9 cellular contexts compared by ENCODE assay signal in genomic region chr11:69080361-69080973, GRCh38. TPM values are rescaled to one million over a fixed set of nuclear protein-coding genes. Genes with fewer than 3 reads are reported as not detected.
DNase-seq lines count a peak whose midpoint lies in the region; ATAC-seq and TF ChIP-seq lines count a peak whose summit lies in the region.
"Had no signal": no experiment of that assay in that cellular context is flagged by ENCODE, and none has a peak within 500 bp of the region (broad histone marks: within the 10 kb centered on the region; RNA-seq: fewer than 3 reads in every experiment).

No MANE protein-coding gene starts in this region.

- H3K9me1 ChIP-seq in IMR-90 (ENCODE audit: insufficient read depth, low read length) = peaks cover 13% of the 10 kb centered on the region

- no peaks in the 10 kb centered on the region for H3K9me3 Mint-ChIP-seq in CD4-positive, alpha-beta memory T cell
- no peaks in the 10 kb centered on the region for H3K9me3 Mint-ChIP-seq in activated naive CD8-positive, alpha-beta T cell treated with anti-CD3 and anti-CD28 coated beads for 36 hours
- no peaks in the 10 kb centered on the region for H3K9me3 Mint-ChIP-seq in naive thymus-derived CD4-positive, alpha-beta T cell

- H2BK15ac ChIP-seq in IMR-90 (ENCODE audit: low read depth, low read length) = no peak overlapping the region; the same call in 2 of the 3 replicates

- peak overlapping the region in 4 of 8 donors; percentile 23 to 54 (median 48) for H3K4me3 Mint-ChIP-seq in CD4-positive, alpha-beta memory T cell
- H3K4me3 Mint-ChIP-seq in activated naive CD8-positive, alpha-beta T cell treated with anti-CD3 and anti-CD28 coated beads for 36 hours = no peak overlapping the region
- peak overlapping the region in 6 of 10 donors; percentile 6 to 57 (median 44) for H3K4me3 Mint-ChIP-seq in naive thymus-derived CD4-positive, alpha-beta T cell

- no peak for TF ChIP-seq RAD21 in IMR-90 (IDR thresholded peaks at IDR 0.05; ENCODE audit: low read length)

- no peaks in the 10 kb centered on the region for H3K27me3 Mint-ChIP-seq in CD4-positive, alpha-beta memory T cell
- H3K27me3 Mint-ChIP-seq in activated naive CD8-positive, alpha-beta T cell treated with anti-CD3 and anti-CD28 coated beads for 36 hours = no peaks in the 10 kb centered on the region
- no peaks in the 10 kb centered on the region for H3K27me3 Mint-ChIP-seq in naive thymus-derived CD4-positive, alpha-beta T cell

- no peak overlapping the region; the same call in 1 of the 2 replicates for H2BK20ac ChIP-seq in IMR-90 (ENCODE audit: low read depth, low read length)

- TF ChIP-seq CTCF in IMR-90 (conservative IDR thresholded peaks at IDR 0.05; ENCODE audit: low read depth, low read length) = no peak

- H3K4me1 ChIP-seq in CD4-positive, alpha-beta memory T cell (ENCODE audit: insufficient read depth, low read length) = peaks cover 22% of the 10 kb centered on the region
- peaks cover 16% of the 10 kb centered on the region for H3K4me1 ChIP-seq in IMR-90 (ENCODE audit: control insufficient read depth, insufficient read depth, low read length)
- H3K4me1 ChIP-seq in naive thymus-derived CD4-positive, alpha-beta T cell (ENCODE audit: control insufficient read depth in 2 of 2, insufficient read depth in 2 of 2, low read length in 2 of 2) = peaks cover 14% of the 10 kb centered on the region in 2 donors

- peaks cover 11 to 35% (median 24%) of the 10 kb centered on the region in 4 donors for H3K4me1 Mint-ChIP-seq in CD4-positive, alpha-beta memory T cell
- H3K4me1 Mint-ChIP-seq in activated naive CD8-positive, alpha-beta T cell treated with anti-CD3 and anti-CD28 coated beads for 36 hours = peaks cover 13% of the 10 kb centered on the region
- peaks cover 9 to 29% (median 23%) of the 10 kb centered on the region in 7 donors for H3K4me1 Mint-ChIP-seq in naive thymus-derived CD4-positive, alpha-beta T cell

- H3K27ac Mint-ChIP-seq in CD4-positive, alpha-beta memory T cell = peak overlapping the region; percentile 60 to 93 (median 85)
- peak overlapping the region; percentile 78 for H3K27ac Mint-ChIP-seq in activated naive CD8-positive, alpha-beta T cell treated with anti-CD3 and anti-CD28 coated beads for 36 hours
- peak overlapping the region; percentile 11 to 87 (median 76) for H3K27ac Mint-ChIP-seq in naive thymus-derived CD4-positive, alpha-beta T cell

- no peak overlapping the region for H3K9ac ChIP-seq in IMR-90 (ENCODE audit: low read depth, low read length)

- peak overlapping the region in 1 of 2 experiments; percentile 35; a peak in 2 of 4 replicates for H4K8ac ChIP-seq in IMR-90 (ENCODE audit: low read depth in 2 of 2, low read length in 2 of 2)

- intact Hi-C loops in CD4-positive, alpha-beta memory T cell (cut with micrococcal nuclease) = no loop called here
- intact Hi-C loops in IMR-90 (cut with micrococcal nuclease) = loop anchor here (10.0 kb wide), 1 partner anchor 466 kb away; no protein-coding TSS in a partner anchor
- intact Hi-C loops in naive thymus-derived CD4-positive, alpha-beta T cell (cut with micrococcal nuclease) = no loop called here

- H3K4me3 ChIP-seq in CD4-positive, alpha-beta memory T cell (ENCODE audit: low read length in 2 of 2) = no peak overlapping the region
- H3K4me3 ChIP-seq in IMR-90 (ENCODE audit: insufficient read depth, low read depth, low read length) = no peak overlapping the region
- H3K4me3 ChIP-seq in naive thymus-derived CD4-positive, alpha-beta T cell (ENCODE audit: low read length) = no peak overlapping the region

- H3K14ac ChIP-seq in IMR-90 (replicated peaks; ENCODE audit: low read depth, low read length) = 0 out of 2 replicates have a peak overlapping the region, but pooled peaks have one; percentile 65

- peak overlapping the region; percentile 41; the same call in 1 of the 2 replicates for H2BK120ac ChIP-seq in IMR-90 (ENCODE audit: low read depth, low read length)

- H3K36me3 Mint-ChIP-seq in CD4-positive, alpha-beta memory T cell = peaks cover 6 to 28% of the 10 kb centered on the region in 2 donors
- H3K36me3 Mint-ChIP-seq in activated naive CD8-positive, alpha-beta T cell treated with anti-CD3 and anti-CD28 coated beads for 36 hours = peaks cover 4% of the 10 kb centered on the region
- peaks cover 0 to 18% (median 5%) of the 10 kb centered on the region in 5 donors for H3K36me3 Mint-ChIP-seq in naive thymus-derived CD4-positive, alpha-beta T cell

- no peaks in the 10 kb centered on the region for H3K9me3 ChIP-seq in CD4-positive, alpha-beta memory T cell (ENCODE audit: control insufficient read depth in 1 of 2, low read length in 2 of 2)
- no peaks in the 10 kb centered on the region for H3K9me3 ChIP-seq in IMR-90 (ENCODE audit: control insufficient read depth, insufficient read depth, low read length)
- no peaks in the 10 kb centered on the region for H3K9me3 ChIP-seq in naive thymus-derived CD4-positive, alpha-beta T cell (ENCODE audit: control insufficient read depth in 2 of 3, low read length in 3 of 3)

- no peak for TF ChIP-seq POLR2A in IMR-90 (IDR thresholded peaks at IDR 0.05; ENCODE audit: low read depth, low read length)

- POLR2A ChIA-PET in CD4-positive, alpha-beta memory T cell (lab: Charles Lee; ENCODE audit: partially characterized antibody) = no interaction called here
- POLR2A ChIA-PET in IMR-90 (lab: Charles Lee; ENCODE audit: unreplicated experiment) = interaction anchor here (0.5 kb wide), 1 partner anchor 136 kb away, joined by 3 read pairs; no protein-coding TSS in a partner anchor
- POLR2A ChIA-PET in naive thymus-derived CD4-positive, alpha-beta T cell (lab: Charles Lee) = no interaction called here

- H3K36me3 ChIP-seq in CD4-positive, alpha-beta memory T cell (ENCODE audit: insufficient read depth, low read length) = no peaks in the 10 kb centered on the region
- peaks cover 32% of the 10 kb centered on the region for H3K36me3 ChIP-seq in IMR-90 (ENCODE audit: control insufficient read depth, insufficient read depth, low read length)
- H3K36me3 ChIP-seq in naive thymus-derived CD4-positive, alpha-beta T cell (ENCODE audit: control insufficient read depth in 2 of 3, insufficient read depth in 3 of 3, low read length in 3 of 3) = peaks cover 0 to 17% (median 0%) of the 10 kb centered on the region in 3 experiments

- peaks cover 0 to 21% of the 10 kb centered on the region in 2 experiments; a peak in 1 of 4 replicates for H3K79me1 ChIP-seq in IMR-90 (ENCODE audit: low read depth in 1 of 2, low read length in 2 of 2)

- H3K56ac ChIP-seq in IMR-90 (ENCODE audit: extremely low read depth, insufficient read depth, low read length) = no peak overlapping the region

- WGBS in IMR-90 (ENCODE audit: extremely low coverage in 2 of 2, insufficient read length in 1 of 2), 2 experiments = 60% methylated on average over 3 of the region's 15 CpGs; no CpG with 5 or more reads in 1 of the 2 experiments

- BruUV-seq in IMR-90 (replicated peaks; lab: Mats Ljungman, UMichigan) = no TSS peak

- peak overlapping the region; percentile 5 for H2AK9ac ChIP-seq in IMR-90 (replicated peaks; ENCODE audit: low read depth, low read length, poor library complexity)

- peak overlapping the region; percentile 20 for H3K4ac ChIP-seq in IMR-90 (ENCODE audit: low read depth, low read length)

- H3K27me3 ChIP-seq in CD4-positive, alpha-beta memory T cell (ENCODE audit: insufficient read depth, low read length) = no peaks in the 10 kb centered on the region
- H3K27me3 ChIP-seq in IMR-90 (ENCODE audit: control insufficient read depth, insufficient read depth, low read length) = no peaks in the 10 kb centered on the region
- H3K27me3 ChIP-seq in naive thymus-derived CD4-positive, alpha-beta T cell (ENCODE audit: control insufficient read depth in 2 of 2, insufficient read depth in 2 of 2, low read length in 2 of 2) = no peaks in the 10 kb centered on the region

- CTCF ChIA-PET in CD4-positive, alpha-beta memory T cell (lab: Charles Lee; ENCODE audit: partially characterized antibody) = no interaction called here
- CTCF ChIA-PET in IMR-90 (lab: Yijun Ruan, JAX) = no interaction called here
- CTCF ChIA-PET in naive thymus-derived CD4-positive, alpha-beta T cell (lab: Charles Lee) = no interaction called here

- peak overlapping the region; percentile 17 for H2BK5ac ChIP-seq in IMR-90 (ENCODE audit: low read depth, low read length, poor library complexity, severe bottlenecking)

- H4K91ac ChIP-seq in IMR-90 (ENCODE audit: insufficient read depth, low read depth, low read length) = peak overlapping the region; percentile 6; the same call in 1 of the 2 replicates

- ATAC-seq in IMR-90 (ENCODE audit: low read depth) (peak; percentile 48), HG03342 (IDR thresholded peaks at IDR 0.05; ENCODE audit: unreplicated experiment) (no peak), GM18873 (IDR thresholded peaks at IDR 0.05; ENCODE audit: low FRiP score, unreplicated experiment) (no peak), GM18502 (IDR thresholded peaks at IDR 0.05; ENCODE audit: poor library complexity, unreplicated experiment) (no peak), HG02642 (IDR thresholded peaks at IDR 0.05; ENCODE audit: poor library complexity, unreplicated experiment) (no peak)
- peak; percentile 85 for ATAC-seq in naive thymus-derived CD4-positive, alpha-beta T cell

- no peak overlapping the region for H4K5ac ChIP-seq in IMR-90 (ENCODE audit: low read depth, low read length)

- in situ Hi-C loops in IMR-90 (cut with MboI; ENCODE audit: low sequenced_read_pairs) = loop anchor here (5.0 kb wide), 2 partner anchors 73 to 173 kb away; no protein-coding TSS in a partner anchor

- peak overlapping the region; percentile 12 for H3K27ac ChIP-seq in CD4-positive, alpha-beta memory T cell (ENCODE audit: low read depth, low read length)
- H3K27ac ChIP-seq in IMR-90 (ENCODE audit: insufficient read depth, low read length) = no peak overlapping the region
- H3K27ac ChIP-seq in naive thymus-derived CD4-positive, alpha-beta T cell (ENCODE audit: low read depth, low read length) = peak overlapping the region; percentile 1

- no peak overlapping the region for H3K18ac ChIP-seq in IMR-90 (ENCODE audit: low read depth, low read length)

- peak overlapping the region; percentile 78 for H2AK5ac ChIP-seq in IMR-90 (ENCODE audit: low read depth, low read length)

- peak overlapping the region; percentile 72 for H2AFZ ChIP-seq in IMR-90 (replicated peaks; ENCODE audit: low read length, poor library complexity)

- peaks cover 12% of the 10 kb centered on the region; the same call in 1 of the 2 replicates for H4K20me1 ChIP-seq in IMR-90 (ENCODE audit: insufficient read depth, low read length)

- peak in 4 of 5 donors; percentile 18 to 30 (median 26) for DNase-seq in CD4-positive, alpha-beta memory T cell
- peak; percentile 25 for DNase-seq in IMR-90
- no peak for DNase-seq in activated naive CD8-positive, alpha-beta T cell treated with anti-CD3 and anti-CD28 coated beads for 36 hours
- DNase-seq in naive thymus-derived CD4-positive, alpha-beta T cell = peak in 3 of 9 donors; percentile 10 to 38 (median 14)
- DNase-seq: NCI-H524 treated with DMSO at 0.1 percent for 48 hours had no signal

- no peak overlapping the region for H3K4me2 ChIP-seq in IMR-90 (ENCODE audit: low read depth, low read length)

- peak overlapping the region; percentile 24; the same call in 1 of the 2 replicates for H3K23ac ChIP-seq in IMR-90 (ENCODE audit: low read depth, low read length)

- dilution Hi-C loops in IMR-90 (cut with HindIII; ENCODE audit: low sequenced_read_pairs, unreplicated experiment) = no loop called here

RNA-seq across cellular contexts. Expression of gene TPCN2, which starts 31.7 kb away (rescaled TPM):
- total RNA-seq in CD4-positive, alpha-beta memory T cell = 10 to 100 TPM; 22.4 to 23.0 TPM
- polyA plus RNA-seq in CD4-positive, alpha-beta memory T cell = 1 to 10 TPM; 6.6 to 7.2 TPM
- total RNA-seq in IMR-90 (2012; rRNA removed) = 3.1 and 3.4 TPM in 2 replicates
- polyA plus RNA-seq in IMR-90 (2012; rRNA removed) = 6.9 and 8.0 TPM in 2 replicates
- polyA plus RNA-seq in IMR-90 (2012; cell fraction: cytosol; rRNA removed) = 5.9 and 7.4 TPM in 2 replicates
- polyA plus RNA-seq in IMR-90 (2012; cell fraction: nucleus; rRNA removed; ENCODE audit: low replicate concordance) = 41.5 and 56.5 TPM in 2 replicates
- 10 to 100 TPM; 10.9 to 11.3 TPM for total RNA-seq in activated naive CD8-positive, alpha-beta T cell treated with anti-CD3 and anti-CD28 coated beads for 36 hours
- 10 to 100 TPM; 11.9 to 29.4 (median 21.3) TPM for total RNA-seq in naive thymus-derived CD4-positive, alpha-beta T cell
- 1 to 10 TPM; 3.3 to 5.4 TPM for polyA plus RNA-seq in naive thymus-derived CD4-positive, alpha-beta T cell

Comparison
In these comparisons a context has a peak if more than half of its experiments do, and no peak if none do; other contexts are left out.
1. ATAC-seq: peak in IMR-90 (single experiment) and naive thymus-derived CD4-positive, alpha-beta T cell (single experiment); none in HG03342 (single experiment), GM18873 (single experiment), GM18502 (single experiment) and HG02642 (single experiment).
2. Peak in every context shown above with its lines, with median percentiles within 50 percentile points of each other: H3K27ac Mint-ChIP-seq.